13 cellular contexts compared by ENCODE assay signal in genomic region chr2:24559714-24560113, GRCh38.
A peak's percentile ranks its signal among the peaks of the same experiment; 100 is the strongest.
DNase-seq lines count a peak whose midpoint lies in the region; ATAC-seq and TF ChIP-seq lines count a peak whose summit lies in the region.
"Had no signal": no experiment of that assay in that cellular context is flagged by ENCODE, and none has a peak within 500 bp of the region (broad histone marks: within the 10 kb centered on the region; RNA-seq: fewer than 3 reads in every experiment).

No MANE protein-coding gene starts in this region.

- peaks cover 6% of the 10 kb centered on the region for H3K4me1 ChIP-seq in CD4-positive, CD25-positive, alpha-beta regulatory T cell (ENCODE audit: control insufficient read depth, insufficient read depth, low read length, poor library complexity, severe bottlenecking)
- H3K4me1 ChIP-seq in endodermal cell (ENCODE audit: control insufficient read depth, insufficient read depth, low read length): no peaks in the 10 kb centered on the region

- H3K36me3 ChIP-seq in CD4-positive, CD25-positive, alpha-beta regulatory T cell (ENCODE audit: control insufficient read depth, insufficient read depth, low read length): peaks cover 4% of the 10 kb centered on the region
- H3K36me3 ChIP-seq in endodermal cell (ENCODE audit: control insufficient read depth, insufficient read depth, low read length): peaks cover 5% of the 10 kb centered on the region

- H3K27ac Mint-ChIP-seq in CD4-positive, CD25-positive, alpha-beta regulatory T cell: peak overlapping the region in 2 of 3 donors; percentile 44 to 54
- H3K27ac Mint-ChIP-seq in endodermal cell: no peak overlapping the region
- peak overlapping the region; percentile 18 to 24 for H3K27ac Mint-ChIP-seq in natural killer cell treated with Interleukin-12 subunit alpha and Interleukin-12 subunit beta and Interleukin-15 and Interleukin-18, amount 100 ng/mL, for 72 hours
- H3K27ac Mint-ChIP-seq in activated CD4-positive, alpha-beta T cell treated with anti-CD3 and anti-CD28 coated beads, Interleukin-2, amount 10 ng/mL, durations not matched to agents 24 days and 14 days: no peak overlapping the region
- H3K27ac Mint-ChIP-seq: activated CD4-positive, alpha-beta memory T cell treated with anti-CD3 and anti-CD28 coated beads for 36 hours had no signal

- intact Hi-C loops in activated CD4-positive, alpha-beta T cell treated with anti-CD3 and anti-CD28 coated beads, Interleukin-2, amount 10 ng/mL, durations not matched to agents 24 days and 14 days (cut with micrococcal nuclease): no loop called here

- peaks cover 44% of the 10 kb centered on the region for H3K36me3 Mint-ChIP-seq in CD4-positive, CD25-positive, alpha-beta regulatory T cell
- H3K36me3 Mint-ChIP-seq in endodermal cell (ENCODE audit: low read depth): peaks cover 34% of the 10 kb centered on the region
- H3K36me3 Mint-ChIP-seq in natural killer cell treated with Interleukin-12 subunit alpha and Interleukin-12 subunit beta and Interleukin-15 and Interleukin-18, amount 100 ng/mL, for 72 hours: peaks cover 29% of the 10 kb centered on the region
- peaks cover 33% of the 10 kb centered on the region for H3K36me3 Mint-ChIP-seq in activated CD4-positive, alpha-beta T cell treated with anti-CD3 and anti-CD28 coated beads, Interleukin-2, amount 10 ng/mL, durations not matched to agents 24 days and 14 days (ENCODE audit: low read depth)

- no peaks in the 10 kb centered on the region for H3K27me3 ChIP-seq in CD4-positive, CD25-positive, alpha-beta regulatory T cell (ENCODE audit: control insufficient read depth, insufficient read depth, low read length)
- H3K27me3 ChIP-seq in endodermal cell (ENCODE audit: control insufficient read depth, insufficient read depth, low read length, poor library complexity, severe bottlenecking): no peaks in the 10 kb centered on the region

- no peak for DNase-seq in CD4-positive, CD25-positive, alpha-beta regulatory T cell
- DNase-seq in NCI-H226 (peak; percentile 58), endodermal cell (no peak), NCI-H2227 treated with DMSO at 0.1 percent for 48 hours (lab: John Stamatoyannopoulos, UW) (no peak), UCSD-AML1 (lab: John Stamatoyannopoulos, UW; ENCODE audit: unreplicated experiment) (no peak)
- no peak for DNase-seq in natural killer cell treated with Interleukin-12 subunit alpha and Interleukin-12 subunit beta and Interleukin-15 and Interleukin-18, amount 100 ng/mL, for 72 hours (ENCODE audit: low spot score)
- no peak for DNase-seq in activated CD4-positive, alpha-beta T cell treated with anti-CD3 and anti-CD28 coated beads, Interleukin-2, amount 10 ng/mL, durations not matched to agents 24 days and 14 days
- DNase-seq: activated CD4-positive, alpha-beta memory T cell treated with anti-CD3 and anti-CD28 coated beads for 36 hours; activated gamma-delta T cell treated with Interleukin-2 at 50 U/mL for 16 hours; Calu3; effector memory CD4-positive, alpha-beta T cell had no signal

- H3K27me3 Mint-ChIP-seq in CD4-positive, CD25-positive, alpha-beta regulatory T cell: no peaks in the 10 kb centered on the region
- no peaks in the 10 kb centered on the region for H3K27me3 Mint-ChIP-seq in endodermal cell (ENCODE audit: insufficient read depth)
- H3K27me3 Mint-ChIP-seq in natural killer cell treated with Interleukin-12 subunit alpha and Interleukin-12 subunit beta and Interleukin-15 and Interleukin-18, amount 100 ng/mL, for 72 hours: no peaks in the 10 kb centered on the region
- no peaks in the 10 kb centered on the region for H3K27me3 Mint-ChIP-seq in activated CD4-positive, alpha-beta T cell treated with anti-CD3 and anti-CD28 coated beads, Interleukin-2, amount 10 ng/mL, durations not matched to agents 24 days and 14 days
- H3K27me3 Mint-ChIP-seq: activated CD4-positive, alpha-beta memory T cell treated with anti-CD3 and anti-CD28 coated beads for 36 hours had no signal

- H3K4me3 ChIP-seq in CD4-positive, CD25-positive, alpha-beta regulatory T cell (ENCODE audit: low read depth, low read length): no peak overlapping the region
- H3K4me3 ChIP-seq in endodermal cell (ENCODE audit: low read length): no peak overlapping the region
- H3K4me3 ChIP-seq: smooth muscle cell had no signal

- H3K27ac ChIP-seq in CD4-positive, CD25-positive, alpha-beta regulatory T cell (ENCODE audit: insufficient read depth, low read length, poor library complexity, severe bottlenecking): no peak overlapping the region
- H3K27ac ChIP-seq in endodermal cell (ENCODE audit: low read depth, low read length): peak overlapping the region; percentile 25

- peaks cover 21 to 57% (median 41%) of the 10 kb centered on the region in 4 donors for H3K4me1 Mint-ChIP-seq in CD4-positive, CD25-positive, alpha-beta regulatory T cell
- no peaks in the 10 kb centered on the region for H3K4me1 Mint-ChIP-seq in endodermal cell
- H3K4me1 Mint-ChIP-seq in natural killer cell treated with Interleukin-12 subunit alpha and Interleukin-12 subunit beta and Interleukin-15 and Interleukin-18, amount 100 ng/mL, for 72 hours (ENCODE audit: low read depth in 2 of 2): peaks cover 55 to 67% of the 10 kb centered on the region in 2 donors
- no peaks in the 10 kb centered on the region for H3K4me1 Mint-ChIP-seq in activated CD4-positive, alpha-beta T cell treated with anti-CD3 and anti-CD28 coated beads, Interleukin-2, amount 10 ng/mL, durations not matched to agents 24 days and 14 days

- no peak overlapping the region for H3K9ac ChIP-seq in endodermal cell (ENCODE audit: extremely low read depth, low read length, poor library complexity, severe bottlenecking)

- no peaks in the 10 kb centered on the region for H3K9me3 ChIP-seq in CD4-positive, CD25-positive, alpha-beta regulatory T cell (ENCODE audit: control insufficient read depth in 2 of 2, low read length in 2 of 2)
- peaks cover 13% of the 10 kb centered on the region for H3K9me3 ChIP-seq in endodermal cell (ENCODE audit: control insufficient read depth, low read length)

- no peak for ATAC-seq in CD4-positive, CD25-positive, alpha-beta regulatory T cell (ENCODE audit: low read depth in 2 of 2)
- no peak for ATAC-seq in natural killer cell treated with Interleukin-12 subunit alpha and Interleukin-12 subunit beta and Interleukin-15 and Interleukin-18, amount 100 ng/mL, for 72 hours
- ATAC-seq in HG03175 (IDR thresholded peaks at IDR 0.05; ENCODE audit: unreplicated experiment): no peak

- no peak for TF ChIP-seq CTCF in endodermal cell (conservative IDR thresholded peaks at IDR 0.05)

- H3K4me3 Mint-ChIP-seq in CD4-positive, CD25-positive, alpha-beta regulatory T cell: no peak overlapping the region
- no peak overlapping the region for H3K4me3 Mint-ChIP-seq in endodermal cell
- no peak overlapping the region for H3K4me3 Mint-ChIP-seq in natural killer cell treated with Interleukin-12 subunit alpha and Interleukin-12 subunit beta and Interleukin-15 and Interleukin-18, amount 100 ng/mL, for 72 hours
- H3K4me3 Mint-ChIP-seq in activated CD4-positive, alpha-beta T cell treated with anti-CD3 and anti-CD28 coated beads, Interleukin-2, amount 10 ng/mL, durations not matched to agents 24 days and 14 days: no peak overlapping the region
- H3K4me3 Mint-ChIP-seq: activated CD4-positive, alpha-beta memory T cell treated with anti-CD3 and anti-CD28 coated beads for 36 hours had no signal

- 83 to 93% methylated on average over 1 of the region's 1 CpG for WGBS in endodermal cell (ENCODE audit: insufficient coverage in 1 of 2, insufficient read length in 1 of 2), 2 experiments

- peaks cover 0 to 9% (median 1%) of the 10 kb centered on the region in 7 donors for H3K9me3 Mint-ChIP-seq in CD4-positive, CD25-positive, alpha-beta regulatory T cell
- peaks cover 22% of the 10 kb centered on the region for H3K9me3 Mint-ChIP-seq in endodermal cell
- H3K9me3 Mint-ChIP-seq in natural killer cell treated with Interleukin-12 subunit alpha and Interleukin-12 subunit beta and Interleukin-15 and Interleukin-18, amount 100 ng/mL, for 72 hours: peaks cover 7% of the 10 kb centered on the region
- H3K9me3 Mint-ChIP-seq in activated CD4-positive, alpha-beta T cell treated with anti-CD3 and anti-CD28 coated beads, Interleukin-2, amount 10 ng/mL, durations not matched to agents 24 days and 14 days: peaks cover 22% of the 10 kb centered on the region

Comparison
In these comparisons a context has a peak if more than half of its experiments do, and no peak if none do; other contexts are left out.
1. H3K27ac Mint-ChIP-seq: peak in CD4-positive, CD25-positive, alpha-beta regulatory T cell (2 of 3) and natural killer cell treated with Interleukin-12 subunit alpha and Interleukin-12 subunit beta and Interleukin-15 and Interleukin-18, amount 100 ng/mL, for 72 hours (2 of 2); none in endodermal cell (single experiment) and activated CD4-positive, alpha-beta T cell treated with anti-CD3 and anti-CD28 coated beads, Interleukin-2, amount 10 ng/mL, durations not matched to agents 24 days and 14 days (single experiment).